ENCODE assay signal across 1 cellular context in the genomic region with DNA sequence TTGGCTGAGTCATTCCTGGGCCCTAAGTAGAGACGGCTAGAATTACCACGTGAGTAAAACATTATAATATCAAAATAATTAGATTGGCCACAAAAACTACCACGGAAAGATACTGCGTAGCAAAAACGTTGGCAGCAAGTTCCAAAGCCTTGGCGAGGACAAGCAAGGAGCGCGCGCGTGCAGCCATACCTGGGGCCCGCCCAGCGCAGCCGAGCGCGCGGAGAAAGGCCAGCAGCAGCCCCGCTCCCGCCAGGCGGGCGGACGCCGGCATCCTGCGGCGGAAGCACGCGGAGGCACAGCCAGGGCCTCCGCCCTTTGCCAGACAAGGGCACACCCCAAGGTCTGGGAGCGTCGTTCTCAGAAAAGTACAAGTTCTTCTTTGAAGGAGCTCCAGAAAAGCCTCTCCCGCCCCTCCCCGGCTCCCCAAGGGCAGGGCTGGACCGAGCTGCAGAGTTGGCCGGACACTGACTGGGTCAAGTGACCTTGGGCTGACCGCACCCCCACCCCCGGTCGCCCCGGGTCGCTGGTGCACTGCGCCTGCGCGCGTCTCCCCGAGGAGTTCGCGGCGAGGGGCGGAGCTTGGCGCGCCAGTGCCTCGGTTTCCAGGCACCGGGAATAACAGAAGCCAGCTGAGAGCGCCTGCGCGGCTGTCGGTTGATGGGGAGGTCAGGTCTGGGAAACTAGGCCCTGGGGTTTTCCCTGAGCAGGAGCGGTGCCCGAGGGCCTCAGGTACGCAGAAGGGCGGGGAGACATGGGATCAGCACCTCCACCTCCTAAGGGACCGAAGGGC.
TF ChIP-seq lines count a peak whose summit lies in the region.

A gene with protein sequence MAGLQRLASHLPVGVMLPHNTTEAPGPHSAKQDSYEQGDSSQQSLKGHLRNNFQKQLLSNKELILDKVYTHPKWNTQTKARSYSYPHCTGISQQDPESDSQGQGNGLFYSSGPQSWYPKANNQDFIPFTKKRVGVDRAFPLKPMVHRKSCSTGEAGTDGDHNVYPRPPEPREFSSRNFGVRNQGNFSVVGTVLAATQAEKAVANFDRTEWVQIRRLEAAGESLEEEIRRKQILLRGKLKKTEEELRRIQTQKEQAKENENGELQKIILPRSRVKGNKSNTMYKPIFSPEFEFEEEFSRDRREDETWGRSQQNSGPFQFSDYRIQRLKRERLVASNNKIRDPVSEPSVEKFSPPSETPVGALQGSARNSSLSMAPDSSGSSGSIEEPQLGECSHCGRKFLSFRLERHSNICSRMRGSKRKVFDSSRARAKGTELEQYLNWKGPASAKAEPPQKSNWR (plus strand): TSS at position 621 of the 790 bp plus-strand sequence. CDS start 933 bp downstream, outside the sequence.

TF ChIP-seq in HepG2, 621 proteins besides CTCF, POLR2A, EP300 and RAD21 (continued from another document and continues in another):
- TF ChIP-seq, protein P1, sequence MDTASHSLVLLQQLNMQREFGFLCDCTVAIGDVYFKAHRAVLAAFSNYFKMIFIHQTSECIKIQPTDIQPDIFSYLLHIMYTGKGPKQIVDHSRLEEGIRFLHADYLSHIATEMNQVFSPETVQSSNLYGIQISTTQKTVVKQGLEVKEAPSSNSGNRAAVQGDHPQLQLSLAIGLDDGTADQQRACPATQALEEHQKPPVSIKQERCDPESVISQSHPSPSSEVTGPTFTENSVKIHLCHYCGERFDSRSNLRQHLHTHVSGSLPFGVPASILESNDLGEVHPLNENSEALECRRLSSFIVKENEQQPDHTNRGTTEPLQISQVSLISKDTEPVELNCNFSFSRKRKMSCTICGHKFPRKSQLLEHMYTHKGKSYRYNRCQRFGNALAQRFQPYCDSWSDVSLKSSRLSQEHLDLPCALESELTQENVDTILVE (CRISPR knock-in tag; IDR thresholded peaks at IDR 0.05), result peak; percentile 32; the same call in 1 of the 2 replicates
- no peak; the same call in 1 of the 2 replicates for TF ChIP-seq CBX5 (CRISPR knock-in tag; IDR thresholded peaks at IDR 0.05; ENCODE audit: borderline replicate concordance)
- TF ChIP-seq ZNF792 (CRISPR knock-in tag; IDR thresholded peaks at IDR 0.05), result peak; percentile 20; the same call in 1 of the 2 replicates
- peak; percentile 41; the same call in 1 of the 2 replicates for TF ChIP-seq TARDBP (CRISPR knock-in tag; IDR thresholded peaks at IDR 0.05)
- no peak; the same call in 1 of the 2 replicates for TF ChIP-seq ZNF746 (CRISPR knock-in tag; IDR thresholded peaks at IDR 0.05)
- no peak for TF ChIP-seq AKAP8 (CRISPR knock-in tag; IDR thresholded peaks at IDR 0.05)
- no peak for TF ChIP-seq ZNF782 (CRISPR knock-in tag; IDR thresholded peaks at IDR 0.05; ENCODE audit: borderline replicate concordance)
- no peak for TF ChIP-seq ZMYM3 (CRISPR knock-in tag; IDR thresholded peaks at IDR 0.05)
- TF ChIP-seq BRD4 (CRISPR knock-in tag; IDR thresholded peaks at IDR 0.05), result peak; percentile 63
- TF ChIP-seq, protein P2, sequence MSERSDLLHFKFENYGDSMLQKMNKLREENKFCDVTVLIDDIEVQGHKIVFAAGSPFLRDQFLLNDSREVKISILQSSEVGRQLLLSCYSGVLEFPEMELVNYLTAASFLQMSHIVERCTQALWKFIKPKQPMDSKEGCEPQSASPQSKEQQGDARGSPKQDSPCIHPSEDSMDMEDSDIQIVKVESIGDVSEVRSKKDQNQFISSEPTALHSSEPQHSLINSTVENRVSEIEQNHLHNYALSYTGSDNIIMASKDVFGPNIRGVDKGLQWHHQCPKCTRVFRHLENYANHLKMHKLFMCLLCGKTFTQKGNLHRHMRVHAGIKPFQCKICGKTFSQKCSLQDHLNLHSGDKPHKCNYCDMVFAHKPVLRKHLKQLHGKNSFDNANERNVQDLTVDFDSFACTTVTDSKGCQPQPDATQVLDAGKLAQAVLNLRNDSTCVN (CRISPR knock-in tag; IDR thresholded peaks at IDR 0.05; ENCODE audit: borderline replicate concordance), result no peak; the same call in 1 of the 2 replicates
- TF ChIP-seq IKZF1 (IDR thresholded peaks at IDR 0.05), result no peak
- TF ChIP-seq ZNF674 (CRISPR knock-in tag; IDR thresholded peaks at IDR 0.05; ENCODE audit: low read depth), result no peak
- no peak; the same call in none of the 2 replicates for TF ChIP-seq SP2 (CRISPR knock-in tag; IDR thresholded peaks at IDR 0.05)
- no peak for TF ChIP-seq MBD4 (IDR thresholded peaks at IDR 0.05; ENCODE audit: borderline replicate concordance, low read length)
- peak; percentile 76 for TF ChIP-seq YY1 (IDR thresholded peaks at IDR 0.05; ENCODE audit: insufficient read depth, insufficient replicate concordance, low read depth, low read length)
- peak; percentile 40; the same call in 1 of the 2 replicates for TF ChIP-seq ZNF331 (CRISPR knock-in tag; IDR thresholded peaks at IDR 0.05)
- TF ChIP-seq, protein P3, sequence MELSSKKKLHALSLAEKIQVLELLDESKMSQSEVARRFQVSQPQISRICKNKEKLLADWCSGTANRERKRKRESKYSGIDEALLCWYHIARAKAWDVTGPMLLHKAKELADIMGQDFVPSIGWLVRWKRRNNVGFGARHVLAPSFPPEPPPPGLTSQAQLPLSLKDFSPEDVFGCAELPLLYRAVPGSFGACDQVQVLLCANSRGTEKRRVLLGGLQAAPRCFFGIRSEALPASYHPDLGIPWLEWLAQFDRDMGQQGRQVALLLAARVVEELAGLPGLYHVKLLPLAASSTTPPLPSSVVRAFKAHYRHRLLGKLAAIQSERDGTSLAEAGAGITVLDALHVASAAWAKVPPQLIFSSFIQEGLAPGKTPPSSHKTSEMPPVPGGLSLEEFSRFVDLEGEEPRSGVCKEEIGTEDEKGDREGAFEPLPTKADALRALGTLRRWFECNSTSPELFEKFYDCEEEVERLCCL (CRISPR knock-in tag; IDR thresholded peaks at IDR 0.05; ENCODE audit: borderline replicate concordance), result no peak
- TF ChIP-seq MEIS1 (CRISPR knock-in tag; IDR thresholded peaks at IDR 0.05; ENCODE audit: borderline replicate concordance), result peak; percentile 78
- TF ChIP-seq ZNF577 (CRISPR knock-in tag; IDR thresholded peaks at IDR 0.05; ENCODE audit: borderline replicate concordance, low read depth), result no peak
- TF ChIP-seq CAMTA2 (CRISPR knock-in tag; IDR thresholded peaks at IDR 0.05; ENCODE audit: borderline replicate concordance), result no peak
- TF ChIP-seq, protein P4, sequence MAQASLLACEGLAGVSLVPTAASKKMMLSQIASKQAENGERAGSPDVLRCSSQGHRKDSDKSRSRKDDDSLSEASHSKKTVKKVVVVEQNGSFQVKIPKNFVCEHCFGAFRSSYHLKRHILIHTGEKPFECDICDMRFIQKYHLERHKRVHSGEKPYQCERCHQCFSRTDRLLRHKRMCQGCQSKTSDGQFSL (CRISPR knock-in tag; IDR thresholded peaks at IDR 0.05), result peak; percentile 97
- peak; percentile 62; the same call in 1 of the 2 replicates for TF ChIP-seq ZNF619 (CRISPR knock-in tag; IDR thresholded peaks at IDR 0.05)
- TF ChIP-seq RARA (CRISPR knock-in tag; IDR thresholded peaks at IDR 0.05), result peak; percentile 90
- peak; percentile 90 for TF ChIP-seq THRA (CRISPR knock-in tag; IDR thresholded peaks at IDR 0.05; ENCODE audit: borderline replicate concordance)
- TF ChIP-seq KDM5B (CRISPR knock-in tag; IDR thresholded peaks at IDR 0.05; ENCODE audit: borderline replicate concordance), result peak; percentile 84
- no peak for TF ChIP-seq DBP (CRISPR knock-in tag; IDR thresholded peaks at IDR 0.05; ENCODE audit: not compliant biosample characterization)
- TF ChIP-seq NR2F2 (IDR thresholded peaks at IDR 0.05; ENCODE audit: borderline replicate concordance, low read depth), result no peak
- 0 out of 2 replicates have a peak, but pooled peaks have one; percentile 49 for TF ChIP-seq ZNF878 (CRISPR knock-in tag; IDR thresholded peaks at IDR 0.05)
- TF ChIP-seq ZNF720 (CRISPR knock-in tag; IDR thresholded peaks at IDR 0.05), result no peak
- TF ChIP-seq ATF7 (IDR thresholded peaks at IDR 0.05), result no peak
- no peak for TF ChIP-seq ATF7 (CRISPR knock-in tag; IDR thresholded peaks at IDR 0.05)
- no peak for TF ChIP-seq ZNF737 (CRISPR knock-in tag; IDR thresholded peaks at IDR 0.05; ENCODE audit: borderline replicate concordance)
- TF ChIP-seq ZNF207 (IDR thresholded peaks at IDR 0.05; ENCODE audit: borderline replicate concordance), result no peak
- no peak for TF ChIP-seq FOXO1 (CRISPR knock-in tag; IDR thresholded peaks at IDR 0.05)
- TF ChIP-seq ZNF275 (CRISPR knock-in tag; IDR thresholded peaks at IDR 0.05; ENCODE audit: borderline replicate concordance), result peak; percentile 72; the same call in 1 of the 2 replicates
- TF ChIP-seq ARID3A (IDR thresholded peaks at IDR 0.05; ENCODE audit: low read depth, low read length), result 0 out of 2 replicates have a peak, but pooled peaks have one; percentile 8
- peak; percentile 48 for TF ChIP-seq KAT8 (CRISPR knock-in tag; IDR thresholded peaks at IDR 0.05)
- no peak for TF ChIP-seq MEF2D (CRISPR knock-in tag; IDR thresholded peaks at IDR 0.05)
- TF ChIP-seq HNF1B (CRISPR knock-in tag; IDR thresholded peaks at IDR 0.05), result peak; percentile 88
- TF ChIP-seq, protein P5, sequence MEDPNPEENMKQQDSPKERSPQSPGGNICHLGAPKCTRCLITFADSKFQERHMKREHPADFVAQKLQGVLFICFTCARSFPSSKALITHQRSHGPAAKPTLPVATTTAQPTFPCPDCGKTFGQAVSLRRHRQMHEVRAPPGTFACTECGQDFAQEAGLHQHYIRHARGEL (CRISPR knock-in tag; IDR thresholded peaks at IDR 0.05), result no peak
- TF ChIP-seq ZNF709 (CRISPR knock-in tag; IDR thresholded peaks at IDR 0.05), result no peak; the same call in 1 of the 2 replicates
- 0 out of 2 replicates have a peak, but pooled peaks have one; percentile 29 for TF ChIP-seq ZNF512 (CRISPR knock-in tag; IDR thresholded peaks at IDR 0.05)
- TF ChIP-seq ZFP36 (IDR thresholded peaks at IDR 0.05; ENCODE audit: borderline replicate concordance, low read depth, low read length, partially characterized antibody), result no peak
- TF ChIP-seq REXO4 (CRISPR knock-in tag; IDR thresholded peaks at IDR 0.05; ENCODE audit: borderline replicate concordance), result peak; percentile 51; the same call in 1 of the 2 replicates
- TF ChIP-seq ZNF34 (CRISPR knock-in tag; IDR thresholded peaks at IDR 0.05; ENCODE audit: borderline replicate concordance), result no peak
- no peak for TF ChIP-seq MTF1 (CRISPR knock-in tag; IDR thresholded peaks at IDR 0.05)
- no peak for TF ChIP-seq HNRNPUL1 (IDR thresholded peaks at IDR 0.05; ENCODE audit: low read depth, low read length)
- TF ChIP-seq GPN1 (CRISPR knock-in tag; IDR thresholded peaks at IDR 0.05; ENCODE audit: borderline replicate concordance), result no peak
- TF ChIP-seq ZNF564 (CRISPR knock-in tag; IDR thresholded peaks at IDR 0.05), result peak; percentile 91; the same call in 1 of the 2 replicates
